In the genomic region with DNA sequence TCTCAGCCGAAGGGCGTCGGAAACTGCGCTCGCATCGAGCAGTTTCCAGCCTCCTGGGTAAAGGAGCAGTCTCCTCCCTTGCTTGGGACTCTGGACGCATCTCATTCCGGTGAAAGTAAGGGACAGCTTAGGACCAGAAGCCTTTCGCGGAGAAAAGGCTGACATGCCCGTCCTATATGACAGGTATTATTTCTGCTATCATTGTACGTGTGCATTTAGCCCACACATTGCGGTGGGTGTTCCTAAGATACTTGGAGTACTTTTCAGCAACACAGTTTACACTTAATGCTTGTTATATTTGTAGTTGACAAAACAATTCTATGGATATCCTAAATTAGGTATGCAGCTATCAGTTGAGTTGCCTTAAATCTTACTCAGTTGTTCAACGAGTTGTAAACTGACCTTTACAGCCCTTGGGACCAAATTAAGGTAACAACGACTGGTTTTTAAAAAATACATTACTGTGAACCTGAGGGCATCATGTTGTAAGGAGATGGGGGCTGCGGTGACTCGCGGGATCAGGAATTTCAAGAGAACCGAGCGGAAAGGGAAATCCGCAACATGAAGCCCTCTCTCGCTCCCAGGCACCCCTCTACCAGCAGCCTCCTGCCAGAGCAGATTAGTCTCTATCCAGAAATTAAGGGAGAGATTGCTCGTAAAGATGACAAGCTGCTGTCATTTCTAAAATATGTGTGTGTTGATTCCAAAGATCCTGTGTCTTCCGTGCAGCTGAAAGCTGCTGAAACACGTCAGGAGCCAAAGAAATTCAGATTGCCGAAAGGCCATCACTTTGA, we compare ENCODE assay signal across 8 cellular contexts. TPM values are rescaled to one million over a fixed set of nuclear protein-coding genes. Genes with fewer than 3 reads are reported as not detected.
A peak's percentile ranks its signal among the peaks of the same experiment; 100 is the strongest.
DNase-seq lines count a peak whose midpoint lies in the region; ATAC-seq, FAIRE-seq and TF ChIP-seq lines count a peak whose summit lies in the region.

No MANE protein-coding gene starts in this region.

- no peaks in the 10 kb centered on the region for H3K27me3 Mint-ChIP-seq in natural killer cell treated with Interleukin-12 subunit alpha and Interleukin-12 subunit beta and Interleukin-15 and Interleukin-18, amount 100 ng/mL, for 72 hours

- ATAC-seq in GM21423 (IDR thresholded peaks at IDR 0.05; ENCODE audit: unreplicated experiment) (peak; percentile 15), HG02623 (IDR thresholded peaks at IDR 0.05; ENCODE audit: unreplicated experiment) (no peak)
- ATAC-seq in natural killer cell treated with Interleukin-12 subunit alpha and Interleukin-12 subunit beta and Interleukin-15 and Interleukin-18, amount 100 ng/mL, for 72 hours = no peak

- TF ChIP-seq POLR2A in Raji (IDR thresholded peaks at IDR 0.05; ENCODE audit: insufficient read depth, low read depth, low read length) = peak; percentile 87; the same call in 1 of the 2 replicates

- H3K4me3 Mint-ChIP-seq in natural killer cell treated with Interleukin-12 subunit alpha and Interleukin-12 subunit beta and Interleukin-15 and Interleukin-18, amount 100 ng/mL, for 72 hours = peak overlapping the region; percentile 98

- peak; percentile 20 for DNase-seq in CD1c-positive myeloid dendritic cell (ENCODE audit: extremely low spot score)
- no peak for DNase-seq in natural killer cell treated with Interleukin-12 subunit alpha and Interleukin-12 subunit beta and Interleukin-15 and Interleukin-18, amount 100 ng/mL, for 72 hours (ENCODE audit: low spot score)
- DNase-seq in frontal cortex (ENCODE audit: low spot score in 2 of 2) = no peak
- DNase-seq in NCI-H1694 treated with DMSO at 0.1 percent for 48 hours (lab: John Stamatoyannopoulos, UW) = no peak

- peaks cover 25% of the 10 kb centered on the region for H3K4me1 ChIP-seq in endocrine pancreas (ENCODE audit: control insufficient read depth, insufficient read depth, low read length)

- peaks cover 22 to 44% of the 10 kb centered on the region in 2 donors for H3K4me1 Mint-ChIP-seq in natural killer cell treated with Interleukin-12 subunit alpha and Interleukin-12 subunit beta and Interleukin-15 and Interleukin-18, amount 100 ng/mL, for 72 hours (ENCODE audit: low read depth in 2 of 2)

- no peaks in the 10 kb centered on the region for H3K9me3 ChIP-seq in endocrine pancreas (ENCODE audit: control insufficient read depth, low read length)

- peak overlapping the region; percentile 94 for H3K4me3 ChIP-seq in endocrine pancreas (ENCODE audit: control insufficient read depth, insufficient read depth, low read length)

- peak overlapping the region; percentile 96 to 99 for H3K27ac Mint-ChIP-seq in natural killer cell treated with Interleukin-12 subunit alpha and Interleukin-12 subunit beta and Interleukin-15 and Interleukin-18, amount 100 ng/mL, for 72 hours

- no peaks in the 10 kb centered on the region for H3K27me3 ChIP-seq in endocrine pancreas (ENCODE audit: control insufficient read depth, insufficient read depth, low read length)

- FAIRE-seq in frontal cortex (lab: Jason Lieb, UNC) = no peak

- H3K9me3 Mint-ChIP-seq in natural killer cell treated with Interleukin-12 subunit alpha and Interleukin-12 subunit beta and Interleukin-15 and Interleukin-18, amount 100 ng/mL, for 72 hours = no peaks in the 10 kb centered on the region

- H3K9ac ChIP-seq in endocrine pancreas (ENCODE audit: control insufficient read depth, insufficient read depth, low read length) = peak overlapping the region; percentile 93

- H3K36me3 Mint-ChIP-seq in natural killer cell treated with Interleukin-12 subunit alpha and Interleukin-12 subunit beta and Interleukin-15 and Interleukin-18, amount 100 ng/mL, for 72 hours = no peaks in the 10 kb centered on the region

- no peaks in the 10 kb centered on the region for H3K36me3 ChIP-seq in endocrine pancreas (ENCODE audit: control insufficient read depth, insufficient read depth, low read length)

RNA-seq across cellular contexts. Expression of gene COPS2, which starts 0.6 kb away (rescaled TPM):
- total RNA-seq in natural killer cell treated with Interleukin-12 subunit alpha and Interleukin-12 subunit beta and Interleukin-15 and Interleukin-18, amount 100 ng/mL, for 72 hours = 10 to 100 TPM; 63.5 to 65.2 TPM
- total RNA-seq in frontal cortex = 66.9 TPM

RNA-seq across cellular contexts. Expression of gene GALK2, which starts 14.0 kb away (rescaled TPM):
- total RNA-seq in natural killer cell treated with Interleukin-12 subunit alpha and Interleukin-12 subunit beta and Interleukin-15 and Interleukin-18, amount 100 ng/mL, for 72 hours = 10 to 100 TPM; 27.6 to 37.0 TPM
- total RNA-seq in frontal cortex = 54.2 TPM
